In genomic region chr7:44978511-44979366, GRCh38 we compare ENCODE assay signal across 7 cellular contexts. TPM values are rescaled to one million over a fixed set of nuclear protein-coding genes. Genes with fewer than 3 reads are reported as not detected.
A peak's percentile ranks its signal among the peaks of the same experiment; 100 is the strongest.
DNase-seq lines count a peak whose midpoint lies in the region; ATAC-seq and TF ChIP-seq lines count a peak whose summit lies in the region.

Gene MYO1G, minus strand, starts transcription at chr7:44979015. Its CDS starts 54 bp downstream, at chr7:44978961.

- peaks cover 3% of the 10 kb centered on the region for H3K79me1 ChIP-seq in mesendoderm (ENCODE audit: low read length)

- no peak within 1 kb of the TSS for H4K8ac ChIP-seq in mesendoderm (ENCODE audit: low read depth, low read length)

- H3K23ac ChIP-seq in mesendoderm (ENCODE audit: low read length), result no peak within 1 kb of the TSS

- H3K27ac ChIP-seq in endodermal cell (ENCODE audit: low read depth, low read length) (no peak within 1 kb of the TSS), mesendoderm (ENCODE audit: low read depth, low read length) (no peak within 1 kb of the TSS)

- H3K18ac ChIP-seq in mesendoderm (ENCODE audit: low read length), result no peak within 1 kb of the TSS

- no peak within 1 kb of the TSS for H3K4ac ChIP-seq in mesendoderm (ENCODE audit: low read depth, low read length)

- CTCF ChIA-PET in activated CD4-positive, alpha-beta T cell treated with anti-CD3 and anti-CD28 coated beads for 36 hours (lab: Charles Lee), result interaction anchor here (0.5 to 2.5 kb wide), 13 partner anchors 19 to 158 kb away, joined by 3 to 19 read pairs (median 3); partner anchors contain the start of gene TBRG4

- peaks cover 5% of the 10 kb centered on the region for H3K79me2 ChIP-seq in mesendoderm (ENCODE audit: control insufficient read depth, insufficient read depth, low read length)

- H2BK15ac ChIP-seq in mesendoderm (replicated peaks; ENCODE audit: low read depth), result no peak within 1 kb of the TSS

- intact Hi-C loops in activated CD4-positive, alpha-beta T cell treated with anti-CD3 and anti-CD28 coated beads for 36 hours (cut with DNase I, micrococcal nuclease), result loop anchor here in 1 of 2 experiments (1.0 kb wide), 3 partner anchors 93 to 372 kb away; partner anchors contain the start of genes OGDH and PURB

- peak within 1 kb of the TSS; percentile 99 for H3K27ac Mint-ChIP-seq in activated CD4-positive, alpha-beta T cell treated with anti-CD3 and anti-CD28 coated beads for 36 hours
- H3K27ac Mint-ChIP-seq in endodermal cell, result no peak within 1 kb of the TSS

- H3K4me1 Mint-ChIP-seq in activated CD4-positive, alpha-beta T cell treated with anti-CD3 and anti-CD28 coated beads for 36 hours, result peaks cover 74% of the 10 kb centered on the region
- no peaks in the 10 kb centered on the region for H3K4me1 Mint-ChIP-seq in endodermal cell

- no peaks in the 10 kb centered on the region for H3K27me3 Mint-ChIP-seq in activated CD4-positive, alpha-beta T cell treated with anti-CD3 and anti-CD28 coated beads for 36 hours
- no peaks in the 10 kb centered on the region for H3K27me3 Mint-ChIP-seq in endodermal cell (ENCODE audit: insufficient read depth)

- no peaks in the 10 kb centered on the region for H3K4me1 ChIP-seq in endodermal cell (ENCODE audit: control insufficient read depth, insufficient read depth, low read length)
- no peaks in the 10 kb centered on the region for H3K4me1 ChIP-seq in mesendoderm (ENCODE audit: control insufficient read depth, low read depth, low read length)

- no peak within 1 kb of the TSS for H3K9ac ChIP-seq in endodermal cell (ENCODE audit: extremely low read depth, low read length, poor library complexity, severe bottlenecking)
- H3K9ac ChIP-seq in mesendoderm (ENCODE audit: low read length), result no peak within 1 kb of the TSS

- H3K36me3 ChIP-seq in endodermal cell (ENCODE audit: control insufficient read depth, insufficient read depth, low read length) (peaks cover 22% of the 10 kb centered on the region), mesendoderm (ENCODE audit: control insufficient read depth, insufficient read depth, low read length) (peaks cover 11% of the 10 kb centered on the region)

- H3K36me3 Mint-ChIP-seq in activated CD4-positive, alpha-beta T cell treated with anti-CD3 and anti-CD28 coated beads for 36 hours (ENCODE audit: low read depth), result peaks cover 75% of the 10 kb centered on the region
- peaks cover 20% of the 10 kb centered on the region for H3K36me3 Mint-ChIP-seq in endodermal cell (ENCODE audit: low read depth)

- ATAC-seq in GM19438 (IDR thresholded peaks at IDR 0.05; ENCODE audit: low read depth, unreplicated experiment) (peak; percentile 60), HG03460 (IDR thresholded peaks at IDR 0.05; ENCODE audit: unreplicated experiment) (peak; percentile 48)
- peak; percentile 66 for ATAC-seq in activated CD4-positive, alpha-beta T cell treated with anti-CD3 and anti-CD28 coated beads for 36 hours

- H3K4me3 ChIP-seq in endodermal cell (ENCODE audit: low read length) (no peak within 1 kb of the TSS), mesendoderm (ENCODE audit: low read length) (no peak within 1 kb of the TSS)

- no peaks in the 10 kb centered on the region for H3K9me3 ChIP-seq in endodermal cell (ENCODE audit: control insufficient read depth, low read length)

- POLR2A ChIA-PET in activated CD4-positive, alpha-beta T cell treated with anti-CD3 and anti-CD28 coated beads for 36 hours (lab: Charles Lee), result interaction anchor here (0.6 to 6.8 kb wide), 7 partner anchors 21 to 228 kb away, joined by 3 to 99 read pairs (median 3); partner anchors contain the start of genes CCM2 and PURB

- H3K56ac ChIP-seq in mesendoderm (ENCODE audit: low read length), result no peak within 1 kb of the TSS

- H4K5ac ChIP-seq in mesendoderm (ENCODE audit: low read length), result no peak within 1 kb of the TSS

- H2AK5ac ChIP-seq in mesendoderm (ENCODE audit: low read length), result no peak within 1 kb of the TSS

- TF ChIP-seq CTCF in endodermal cell (conservative IDR thresholded peaks at IDR 0.05), result no peak

- no peaks in the 10 kb centered on the region for H3K9me3 Mint-ChIP-seq in activated CD4-positive, alpha-beta T cell treated with anti-CD3 and anti-CD28 coated beads for 36 hours (ENCODE audit: low read depth)
- H3K9me3 Mint-ChIP-seq in endodermal cell, result no peaks in the 10 kb centered on the region

- H3K27me3 ChIP-seq in endodermal cell (ENCODE audit: control insufficient read depth, insufficient read depth, low read length, poor library complexity, severe bottlenecking) (no peaks in the 10 kb centered on the region), mesendoderm (ENCODE audit: insufficient read depth, low read length, poor library complexity) (no peaks in the 10 kb centered on the region)

- H2BK120ac ChIP-seq in mesendoderm (ENCODE audit: low read depth, low read length), result no peak within 1 kb of the TSS

- H2BK5ac ChIP-seq in mesendoderm (ENCODE audit: low read length), result no peak within 1 kb of the TSS

- peak within 1 kb of the TSS; percentile 99 for H3K4me3 Mint-ChIP-seq in activated CD4-positive, alpha-beta T cell treated with anti-CD3 and anti-CD28 coated beads for 36 hours
- H3K4me3 Mint-ChIP-seq in endodermal cell, result no peak within 1 kb of the TSS

- H3K4me2 ChIP-seq in mesendoderm (ENCODE audit: low read length), result no peak within 1 kb of the TSS

- 92 to 98% methylated on average over 11 to 24 of the region's 24 CpGs for WGBS in endodermal cell (ENCODE audit: insufficient coverage in 1 of 2, insufficient read length in 1 of 2), 2 experiments
- WGBS in mesendoderm (ENCODE audit: extremely low coverage, insufficient coverage, low lambda C conversion rate), result no CpG with 5 or more reads among the region's 24 CpGs

- peak; percentile 96 for DNase-seq in activated CD4-positive, alpha-beta T cell treated with anti-CD3 and anti-CD28 coated beads for 36 hours
- DNase-seq in endodermal cell (peak; percentile 46), mesendoderm (no peak), DMS 273 (lab: John Stamatoyannopoulos, UW; ENCODE audit: unreplicated experiment) (no peak)
- peak; percentile 73 for DNase-seq in stimulated activated CD4-positive, alpha-beta T cell treated with anti-CD3 and anti-CD28 coated beads, Interleukin-12 subunit alpha, Interleukin-12 subunit beta, amount 100 ng/mL, for 4 hours

RNA-seq across cellular contexts. Expression of gene MYO1G, which starts in this region (rescaled TPM):
- total RNA-seq in activated CD4-positive, alpha-beta T cell treated with anti-CD3 and anti-CD28 coated beads for 36 hours, result 100 to 1,000 TPM; 369 to 376 TPM
- under 1 TPM; 0.11 to 0.33 TPM for total RNA-seq in endodermal cell
- polyA plus RNA-seq in endodermal cell (2013, experiment 1 of 2), result 0.07 TPM
- 0.12 TPM for polyA plus RNA-seq in endodermal cell (2013, experiment 2 of 2)
- 0.04 TPM for polyA plus RNA-seq in mesendoderm (2013, experiment 1 of 2)
- 0.04 TPM for polyA plus RNA-seq in mesendoderm (2013, experiment 2 of 2)

Comparison
In these comparisons a context has a peak if more than half of its experiments do, and no peak if none do; other contexts are left out.
1. RNA of gene MYO1G (total RNA-seq): 369 to 376 TPM in activated CD4-positive, alpha-beta T cell treated with anti-CD3 and anti-CD28 coated beads for 36 hours; 0.11 to 0.33 TPM in endodermal cell; every median in the first group is over 100 times any median in the second.
2. Peak in DNase-seq in endodermal cell; RNA of the gene not detected or under 1 TPM.
3. DNase-seq: peak in activated CD4-positive, alpha-beta T cell treated with anti-CD3 and anti-CD28 coated beads for 36 hours (single experiment) and stimulated activated CD4-positive, alpha-beta T cell treated with anti-CD3 and anti-CD28 coated beads, Interleukin-12 subunit alpha, Interleukin-12 subunit beta, amount 100 ng/mL, for 4 hours (single experiment); none in mesendoderm (single experiment) and DMS 273 (single experiment).
4. Peak in every context shown above with its lines, with median percentiles within 50 percentile points of each other: ATAC-seq.